8 cellular contexts compared by ENCODE assay signal in genomic region chr12:105357162-105357691, GRCh38. TPM values are rescaled to one million over a fixed set of nuclear protein-coding genes. Genes with fewer than 3 reads are reported as not detected.
DNase-seq lines count a peak whose midpoint lies in the region; ATAC-seq and TF ChIP-seq lines count a peak whose summit lies in the region.

No MANE protein-coding gene starts in this region.

- H4K20me1 ChIP-seq in PC-9 (ENCODE audit: insufficient read depth), result no peaks in the 10 kb centered on the region

- H3K9me2 ChIP-seq in PC-9 (ENCODE audit: insufficient read depth), result no peaks in the 10 kb centered on the region

- no peaks in the 10 kb centered on the region for H3K79me2 ChIP-seq in PC-9 (ENCODE audit: low read depth)

- BruUV-seq in PC-9 (replicated peaks; lab: Mats Ljungman, UMichigan), result no TSS peak

- no peaks in the 10 kb centered on the region for H3K36me3 ChIP-seq in PC-9 (ENCODE audit: low read depth)

- H3K9me3 ChIP-seq in PC-9 (ENCODE audit: insufficient read depth, low read depth), result no peaks in the 10 kb centered on the region

- CTCF ChIA-PET in PC-9 (lab: Charles Lee), result no interaction called here

- H3K27ac ChIP-seq in coronary artery (peak overlapping the region; percentile 13 to 66), PC-9 (no peak overlapping the region)

- H3K27me3 ChIP-seq in PC-9 (ENCODE audit: insufficient read depth, low read depth), result 0 out of 2 replicates have a peak, but pooled peaks cover 14% of the 10 kb centered on the region

- POLR2A ChIA-PET in PC-9 (lab: Charles Lee; ENCODE audit: unreplicated experiment), result interaction anchor here (0.6 kb wide), 1 partner anchor 792 kb away, joined by 5 read pairs; no protein-coding TSS in a partner anchor

- peak; percentile 61 for DNase-seq in EL
- no peak for DNase-seq in coronary artery (ENCODE audit: low spot score)
- DNase-seq in NCI-H1105 treated with DMSO at 0.1 percent for 48 hours (lab: John Stamatoyannopoulos, UW), result no peak
- DNase-seq in NCI-H1048 (lab: John Stamatoyannopoulos, UW), result no peak
- DNase-seq in dermis blood vessel endothelial cell, result no peak
- DNase-seq in PC-9, result no peak

- no peak for TF ChIP-seq CTCF in coronary artery (IDR thresholded peaks at IDR 0.05)
- TF ChIP-seq CTCF in PC-9 (conservative IDR thresholded peaks at IDR 0.05), result no peak

- H3K4me3 ChIP-seq in coronary artery, result no peak overlapping the region
- H3K4me3 ChIP-seq in PC-9, result no peak overlapping the region

- H3F3A ChIP-seq in PC-9 (ENCODE audit: insufficient read depth, low read depth), result no peaks in the 10 kb centered on the region

- H3K4me2 ChIP-seq in PC-9, result no peak overlapping the region

- intact Hi-C loops in PC-9 (cut with micrococcal nuclease; ENCODE audit: unreplicated experiment), result no loop called here

- peak; percentile 78 for ATAC-seq in GM21360 (IDR thresholded peaks at IDR 0.05; ENCODE audit: unreplicated experiment)
- peak; percentile 74 for ATAC-seq in HG03460 (IDR thresholded peaks at IDR 0.05; ENCODE audit: unreplicated experiment)

- no peaks in the 10 kb centered on the region for H3K4me1 ChIP-seq in PC-9 (replicated peaks; ENCODE audit: insufficient read depth)

- no peak overlapping the region for H2AFZ ChIP-seq in PC-9

RNA-seq across cellular contexts. Expression of gene C12orf75, which starts 26.7 kb away (rescaled TPM):
- 15.1 and 23.3 TPM in 2 replicates for total RNA-seq in dermis blood vessel endothelial cell
- 0.83 and 1.3 TPM in 2 replicates for total RNA-seq in PC-9 (2021)
